In the genomic region with DNA sequence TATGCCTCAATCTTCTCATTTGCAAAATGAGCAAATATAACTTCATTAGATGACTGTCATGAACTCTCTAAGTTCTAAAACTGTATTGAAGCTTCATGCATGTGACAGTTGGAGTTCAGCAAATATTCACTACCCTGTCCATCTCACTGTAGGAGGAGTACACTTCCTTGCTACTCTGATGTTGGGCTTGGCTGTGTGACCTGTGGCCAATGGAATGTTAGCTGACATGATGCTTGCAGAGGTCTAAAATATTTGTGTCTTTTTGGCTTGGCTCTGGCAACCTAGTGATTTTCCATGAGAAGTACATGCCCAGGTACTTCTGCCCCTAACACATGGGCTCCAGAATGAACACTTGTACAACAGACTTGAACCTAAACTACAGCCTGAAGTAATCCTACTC, we compare ENCODE assay signal across 21 cellular contexts.
DNase-seq lines count a peak whose midpoint lies in the region; ATAC-seq and TF ChIP-seq lines count a peak whose summit lies in the region.
"Had no signal": no experiment of that assay in that cellular context is flagged by ENCODE, and none has a peak within 500 bp of the region (broad histone marks: within the 10 kb centered on the region; RNA-seq: fewer than 3 reads in every experiment).

No MANE protein-coding gene starts in this region.

- H3K27me3 ChIP-seq in GM23248 (replicated peaks; ENCODE audit: insufficient read depth): no peaks in the 10 kb centered on the region; the same call in 1 of the 2 replicates
- H3K27me3 ChIP-seq in RWPE2 (ENCODE audit: insufficient read depth, poor library complexity, severe bottlenecking): no peaks in the 10 kb centered on the region
- no peaks in the 10 kb centered on the region for H3K27me3 ChIP-seq in foreskin keratinocyte
- H3K27me3 ChIP-seq: SJCRH30 had no signal

- no peak overlapping the region for H2AFZ ChIP-seq in GM23248

- no peaks in the 10 kb centered on the region for H3K79me2 ChIP-seq in GM23248 (ENCODE audit: insufficient read depth)

- H3K4me3 ChIP-seq in GM23248 (no peak overlapping the region), RWPE2 (ENCODE audit: severe bottlenecking) (no peak overlapping the region)
- H3K4me3 ChIP-seq: SJCRH30 had no signal

- H3K9me3 ChIP-seq in GM23248 (ENCODE audit: low read depth) (no peaks in the 10 kb centered on the region), RWPE2 (ENCODE audit: severe bottlenecking) (no peaks in the 10 kb centered on the region)
- H3K9me3 ChIP-seq: SJCRH30 had no signal

- H3K4me1 ChIP-seq in GM23248 (ENCODE audit: insufficient read depth) (no peaks in the 10 kb centered on the region), RWPE2 (ENCODE audit: insufficient read depth, poor library complexity, severe bottlenecking) (no peaks in the 10 kb centered on the region), foreskin keratinocyte (peaks cover 1% of the 10 kb centered on the region)
- H3K4me1 ChIP-seq: SJCRH30 had no signal

- in situ Hi-C loops in GM23248 (cut with MboI): no loop called here

- H3K9me2 ChIP-seq in GM23248 (ENCODE audit: insufficient read depth): no peaks in the 10 kb centered on the region

- TF ChIP-seq CTCF in RWPE2 (IDR thresholded peaks at IDR 0.05; ENCODE audit: poor library complexity, severe bottlenecking) (no peak), foreskin keratinocyte (conservative IDR thresholded peaks at IDR 0.05) (no peak)

- H3K27ac ChIP-seq in GM23248 (no peak overlapping the region), RWPE2 (ENCODE audit: poor library complexity, severe bottlenecking) (no peak overlapping the region), foreskin keratinocyte (no peak overlapping the region)
- H3K27ac ChIP-seq: RWPE1, SJCRH30 had no signal

- no peak overlapping the region for H3K4me2 ChIP-seq in GM23248 (ENCODE audit: unreplicated experiment)

- H3K9ac ChIP-seq in GM23248: no peak overlapping the region

- H4K20me1 ChIP-seq in GM23248 (ENCODE audit: insufficient read depth): no peaks in the 10 kb centered on the region

- DNase-seq in AG08396 (ENCODE audit: low spot score): peak; percentile 14
- peak; percentile 12 for DNase-seq in GM23248
- DNase-seq in RWPE2 (ENCODE audit: low spot score): no peak
- peak; percentile 3 to 41 for DNase-seq in foreskin keratinocyte
- DNase-seq in GOT3 (lab: John Stamatoyannopoulos, UW): no peak
- no peak for DNase-seq in A172 (ENCODE audit: low spot score)
- DNase-seq in activated CD4-positive, CD25-positive, alpha-beta regulatory T cell treated with anti-CD3 and anti-CD28 coated beads, Interleukin-2, amount 50 U/mL, for 72 hours: no peak
- DNase-seq: 8988T; CD4-positive, CD25-positive, alpha-beta regulatory T cell; H7; KG1; NCI-H1105; NCI-H146; NCI-H2029; NCI-H345; NCI-H524; NCI-H774; NK-92 treated with Interleukin-12 subunit alpha and Interleukin-12 subunit beta, amount 100 ng/mL, for 24 hours; SJCRH30 had no signal

- ATAC-seq in RWPE2 (ENCODE audit: low read depth) (peak; percentile 57), foreskin keratinocyte (no peak), HG03439 (IDR thresholded peaks at IDR 0.05; ENCODE audit: unreplicated experiment) (no peak)

- H3K36me3 ChIP-seq in GM23248 (ENCODE audit: low read depth) (no peaks in the 10 kb centered on the region), RWPE2 (ENCODE audit: low read depth) (no peaks in the 10 kb centered on the region)
- H3K36me3 ChIP-seq: SJCRH30 had no signal

- H3F3A ChIP-seq in GM23248 (ENCODE audit: insufficient read depth): no peaks in the 10 kb centered on the region

Comparison
In these comparisons a context has a peak if more than half of its experiments do, and no peak if none do; other contexts are left out.
1. DNase-seq: peak in AG08396 (single experiment), GM23248 (single experiment) and foreskin keratinocyte (2 of 2); none in RWPE2 (single experiment), GOT3 (single experiment), A172 (single experiment) and activated CD4-positive, CD25-positive, alpha-beta regulatory T cell treated with anti-CD3 and anti-CD28 coated beads, Interleukin-2, amount 50 U/mL, for 72 hours (single experiment).